In the genomic region with DNA sequence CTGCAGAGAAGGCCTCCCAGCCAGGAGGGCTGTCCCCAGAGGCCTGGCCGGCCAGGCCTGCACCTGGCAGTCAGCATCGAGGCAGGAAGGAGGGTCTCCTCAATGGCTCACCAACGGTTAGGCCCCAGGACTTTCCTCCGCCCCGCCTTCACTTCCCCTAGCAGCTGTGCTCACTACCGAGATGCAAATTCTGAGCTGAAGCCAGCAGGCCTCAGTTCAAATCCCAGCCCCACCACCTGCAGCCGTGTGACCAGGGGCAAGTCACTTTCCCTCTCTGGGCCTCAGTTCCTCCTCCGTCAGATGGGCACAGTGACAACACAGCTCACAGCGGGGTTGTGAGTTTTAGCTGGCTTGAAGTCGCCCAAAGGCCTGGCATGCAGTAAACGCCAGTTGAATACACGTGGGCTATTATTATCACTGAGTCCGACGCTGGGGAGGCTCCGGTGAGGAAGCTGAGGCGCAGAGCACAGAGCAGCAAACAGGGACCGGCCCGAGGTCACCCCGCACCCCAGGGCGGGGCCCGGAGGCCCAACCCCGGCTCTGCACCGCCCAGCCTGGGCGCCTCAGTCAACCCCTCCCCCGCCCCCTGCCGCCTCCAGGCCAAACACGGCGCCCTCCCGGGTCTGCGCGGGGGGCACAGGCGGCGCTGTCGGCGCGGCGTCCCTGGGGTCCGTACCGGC, we compare ENCODE assay signal across 1 cellular context.
A peak's percentile ranks its signal among the peaks of the same experiment; 100 is the strongest.
TF ChIP-seq lines count a peak whose summit lies in the region.

No MANE protein-coding gene starts in this region.

TF ChIP-seq in WTC11, 78 proteins besides CTCF, POLR2A, EP300 and RAD21 (continued from another document):
- TF ChIP-seq, protein P1, sequence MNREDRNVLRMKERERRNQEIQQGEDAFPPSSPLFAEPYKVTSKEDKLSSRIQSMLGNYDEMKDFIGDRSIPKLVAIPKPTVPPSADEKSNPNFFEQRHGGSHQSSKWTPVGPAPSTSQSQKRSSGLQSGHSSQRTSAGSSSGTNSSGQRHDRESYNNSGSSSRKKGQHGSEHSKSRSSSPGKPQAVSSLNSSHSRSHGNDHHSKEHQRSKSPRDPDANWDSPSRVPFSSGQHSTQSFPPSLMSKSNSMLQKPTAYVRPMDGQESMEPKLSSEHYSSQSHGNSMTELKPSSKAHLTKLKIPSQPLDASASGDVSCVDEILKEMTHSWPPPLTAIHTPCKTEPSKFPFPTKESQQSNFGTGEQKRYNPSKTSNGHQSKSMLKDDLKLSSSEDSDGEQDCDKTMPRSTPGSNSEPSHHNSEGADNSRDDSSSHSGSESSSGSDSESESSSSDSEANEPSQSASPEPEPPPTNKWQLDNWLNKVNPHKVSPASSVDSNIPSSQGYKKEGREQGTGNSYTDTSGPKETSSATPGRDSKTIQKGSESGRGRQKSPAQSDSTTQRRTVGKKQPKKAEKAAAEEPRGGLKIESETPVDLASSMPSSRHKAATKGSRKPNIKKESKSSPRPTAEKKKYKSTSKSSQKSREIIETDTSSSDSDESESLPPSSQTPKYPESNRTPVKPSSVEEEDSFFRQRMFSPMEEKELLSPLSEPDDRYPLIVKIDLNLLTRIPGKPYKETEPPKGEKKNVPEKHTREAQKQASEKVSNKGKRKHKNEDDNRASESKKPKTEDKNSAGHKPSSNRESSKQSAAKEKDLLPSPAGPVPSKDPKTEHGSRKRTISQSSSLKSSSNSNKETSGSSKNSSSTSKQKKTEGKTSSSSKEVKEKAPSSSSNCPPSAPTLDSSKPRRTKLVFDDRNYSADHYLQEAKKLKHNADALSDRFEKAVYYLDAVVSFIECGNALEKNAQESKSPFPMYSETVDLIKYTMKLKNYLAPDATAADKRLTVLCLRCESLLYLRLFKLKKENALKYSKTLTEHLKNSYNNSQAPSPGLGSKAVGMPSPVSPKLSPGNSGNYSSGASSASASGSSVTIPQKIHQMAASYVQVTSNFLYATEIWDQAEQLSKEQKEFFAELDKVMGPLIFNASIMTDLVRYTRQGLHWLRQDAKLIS (CRISPR knock-in tag; IDR thresholded peaks at IDR 0.05; ENCODE audit: borderline replicate concordance): no peak
- TF ChIP-seq SMAD3 (CRISPR knock-in tag; IDR thresholded peaks at IDR 0.05; ENCODE audit: borderline replicate concordance): no peak
- TF ChIP-seq GTF2I (CRISPR knock-in tag; conservative IDR thresholded peaks at IDR 0.05): 0 out of 2 replicates have a peak, but pooled peaks have one; percentile 11
- TF ChIP-seq ELF4 (CRISPR knock-in tag; IDR thresholded peaks at IDR 0.05; ENCODE audit: low read depth): no peak
- TF ChIP-seq TEAD1 (CRISPR knock-in tag; IDR thresholded peaks at IDR 0.05): 0 out of 2 replicates have a peak, but pooled peaks have one; percentile 14
- TF ChIP-seq, protein P2, sequence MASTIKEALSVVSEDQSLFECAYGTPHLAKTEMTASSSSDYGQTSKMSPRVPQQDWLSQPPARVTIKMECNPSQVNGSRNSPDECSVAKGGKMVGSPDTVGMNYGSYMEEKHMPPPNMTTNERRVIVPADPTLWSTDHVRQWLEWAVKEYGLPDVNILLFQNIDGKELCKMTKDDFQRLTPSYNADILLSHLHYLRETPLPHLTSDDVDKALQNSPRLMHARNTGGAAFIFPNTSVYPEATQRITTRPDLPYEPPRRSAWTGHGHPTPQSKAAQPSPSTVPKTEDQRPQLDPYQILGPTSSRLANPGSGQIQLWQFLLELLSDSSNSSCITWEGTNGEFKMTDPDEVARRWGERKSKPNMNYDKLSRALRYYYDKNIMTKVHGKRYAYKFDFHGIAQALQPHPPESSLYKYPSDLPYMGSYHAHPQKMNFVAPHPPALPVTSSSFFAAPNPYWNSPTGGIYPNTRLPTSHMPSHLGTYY (CRISPR knock-in tag; IDR thresholded peaks at IDR 0.05): no peak
- TF ChIP-seq, protein P3, sequence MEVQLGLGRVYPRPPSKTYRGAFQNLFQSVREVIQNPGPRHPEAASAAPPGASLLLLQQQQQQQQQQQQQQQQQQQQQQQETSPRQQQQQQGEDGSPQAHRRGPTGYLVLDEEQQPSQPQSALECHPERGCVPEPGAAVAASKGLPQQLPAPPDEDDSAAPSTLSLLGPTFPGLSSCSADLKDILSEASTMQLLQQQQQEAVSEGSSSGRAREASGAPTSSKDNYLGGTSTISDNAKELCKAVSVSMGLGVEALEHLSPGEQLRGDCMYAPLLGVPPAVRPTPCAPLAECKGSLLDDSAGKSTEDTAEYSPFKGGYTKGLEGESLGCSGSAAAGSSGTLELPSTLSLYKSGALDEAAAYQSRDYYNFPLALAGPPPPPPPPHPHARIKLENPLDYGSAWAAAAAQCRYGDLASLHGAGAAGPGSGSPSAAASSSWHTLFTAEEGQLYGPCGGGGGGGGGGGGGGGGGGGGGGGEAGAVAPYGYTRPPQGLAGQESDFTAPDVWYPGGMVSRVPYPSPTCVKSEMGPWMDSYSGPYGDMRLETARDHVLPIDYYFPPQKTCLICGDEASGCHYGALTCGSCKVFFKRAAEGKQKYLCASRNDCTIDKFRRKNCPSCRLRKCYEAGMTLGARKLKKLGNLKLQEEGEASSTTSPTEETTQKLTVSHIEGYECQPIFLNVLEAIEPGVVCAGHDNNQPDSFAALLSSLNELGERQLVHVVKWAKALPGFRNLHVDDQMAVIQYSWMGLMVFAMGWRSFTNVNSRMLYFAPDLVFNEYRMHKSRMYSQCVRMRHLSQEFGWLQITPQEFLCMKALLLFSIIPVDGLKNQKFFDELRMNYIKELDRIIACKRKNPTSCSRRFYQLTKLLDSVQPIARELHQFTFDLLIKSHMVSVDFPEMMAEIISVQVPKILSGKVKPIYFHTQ (CRISPR knock-in tag; IDR thresholded peaks at IDR 0.05): no peak
- 0 out of 2 replicates have a peak, but pooled peaks have one; percentile 32 for TF ChIP-seq TP53 (CRISPR knock-in tag; IDR thresholded peaks at IDR 0.05)
- TF ChIP-seq, protein P4, sequence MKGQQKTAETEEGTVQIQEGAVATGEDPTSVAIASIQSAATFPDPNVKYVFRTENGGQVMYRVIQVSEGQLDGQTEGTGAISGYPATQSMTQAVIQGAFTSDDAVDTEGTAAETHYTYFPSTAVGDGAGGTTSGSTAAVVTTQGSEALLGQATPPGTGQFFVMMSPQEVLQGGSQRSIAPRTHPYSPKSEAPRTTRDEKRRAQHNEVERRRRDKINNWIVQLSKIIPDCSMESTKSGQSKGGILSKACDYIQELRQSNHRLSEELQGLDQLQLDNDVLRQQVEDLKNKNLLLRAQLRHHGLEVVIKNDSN (CRISPR knock-in tag; IDR thresholded peaks at IDR 0.05): no peak
